ENCODE assay signal across 13 cellular contexts in the genomic region with DNA sequence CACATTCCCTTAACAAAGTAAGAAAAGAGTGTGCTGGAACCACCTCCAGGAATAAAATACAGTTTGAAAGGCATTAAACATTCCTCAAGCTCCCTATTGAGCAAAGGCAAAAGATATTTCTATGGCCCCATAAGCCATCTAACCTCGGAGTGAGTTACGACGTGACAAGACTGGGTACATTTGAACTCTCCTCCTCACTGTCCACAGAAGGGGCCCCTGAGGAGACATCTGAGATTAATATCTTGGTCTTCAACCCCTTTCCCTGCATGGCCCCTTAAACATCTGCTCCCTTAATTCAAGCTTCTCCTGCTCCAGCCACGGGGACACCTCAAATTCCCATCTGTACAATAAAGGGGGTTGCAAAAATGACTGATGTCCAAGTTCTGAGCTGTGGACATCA. TPM values are rescaled to one million over a fixed set of nuclear protein-coding genes. Genes with fewer than 3 reads are reported as not detected.
DNase-seq lines count a peak whose midpoint lies in the region; ATAC-seq lines count a peak whose summit lies in the region.
"Had no signal": no experiment of that assay in that cellular context is flagged by ENCODE, and none has a peak within 500 bp of the region (broad histone marks: within the 10 kb centered on the region; RNA-seq: fewer than 3 reads in every experiment).

No MANE protein-coding gene starts in this region.

- peaks cover 19% of the 10 kb centered on the region for H3K9me3 Mint-ChIP-seq in activated CD4-positive, alpha-beta T cell treated with anti-CD3 and anti-CD28 coated beads for 36 hours (ENCODE audit: low read depth)
- H3K9me3 Mint-ChIP-seq in activated CD4-positive, alpha-beta memory T cell treated with anti-CD3 and anti-CD28 coated beads, Interleukin-2, amount 10 ng/mL, durations not matched to agents 7 days and 5 days = peaks cover 16% of the 10 kb centered on the region

- no peaks in the 10 kb centered on the region for H3K36me3 ChIP-seq in stomach smooth muscle (ENCODE audit: control insufficient read depth in 2 of 2, insufficient read depth in 2 of 2, low read length in 2 of 2)
- H3K36me3 ChIP-seq: HAP-1 had no signal

- H3K36me3 Mint-ChIP-seq in activated CD4-positive, alpha-beta T cell treated with anti-CD3 and anti-CD28 coated beads for 36 hours (ENCODE audit: low read depth) = peaks cover 53% of the 10 kb centered on the region
- peaks cover 71% of the 10 kb centered on the region for H3K36me3 Mint-ChIP-seq in activated CD4-positive, alpha-beta memory T cell treated with anti-CD3 and anti-CD28 coated beads, Interleukin-2, amount 10 ng/mL, durations not matched to agents 7 days and 5 days (ENCODE audit: low read depth)

- H3K4me3 ChIP-seq in stomach smooth muscle (ENCODE audit: low read length in 2 of 2) = peak overlapping the region; percentile 40 to 59
- H3K4me3 ChIP-seq: HAP-1 had no signal

- H3K27me3 Mint-ChIP-seq in activated CD4-positive, alpha-beta T cell treated with anti-CD3 and anti-CD28 coated beads for 36 hours = no peaks in the 10 kb centered on the region
- H3K27me3 Mint-ChIP-seq in activated CD4-positive, alpha-beta memory T cell treated with anti-CD3 and anti-CD28 coated beads, Interleukin-2, amount 10 ng/mL, durations not matched to agents 7 days and 5 days = no peaks in the 10 kb centered on the region

- H3K4me1 Mint-ChIP-seq in activated CD4-positive, alpha-beta T cell treated with anti-CD3 and anti-CD28 coated beads for 36 hours = peaks cover 52% of the 10 kb centered on the region
- H3K4me1 Mint-ChIP-seq in activated CD4-positive, alpha-beta memory T cell treated with anti-CD3 and anti-CD28 coated beads, Interleukin-2, amount 10 ng/mL, durations not matched to agents 7 days and 5 days = peaks cover 65% of the 10 kb centered on the region

- no peak for ATAC-seq in activated CD4-positive, alpha-beta T cell treated with anti-CD3 and anti-CD28 coated beads for 36 hours

- CTCF ChIA-PET in activated CD4-positive, alpha-beta T cell treated with anti-CD3 and anti-CD28 coated beads for 36 hours (lab: Charles Lee) = interaction anchor here (0.7 to 5.7 kb wide), 15 partner anchors 10 to 1294 kb away, joined by 3 to 51 read pairs (median 6); partner anchors contain the start of gene GIMAP8
- CTCF ChIA-PET in activated CD4-positive, alpha-beta memory T cell treated with anti-CD3 and anti-CD28 coated beads, Interleukin-2, amount 10 ng/mL, durations not matched to agents 7 days and 5 days (lab: Charles Lee) = interaction anchor here (0.8 to 5.4 kb wide), 12 partner anchors 15 to 310 kb away, joined by 3 to 44 read pairs (median 7); partner anchors contain the start of genes GIMAP2, GIMAP4 and GIMAP8

- POLR2A ChIA-PET in activated CD4-positive, alpha-beta T cell treated with anti-CD3 and anti-CD28 coated beads for 36 hours (lab: Charles Lee) = interaction anchor here (2.0 kb wide), 1 partner anchor 38 kb away, joined by 10 read pairs; no protein-coding TSS in a partner anchor
- POLR2A ChIA-PET in activated CD4-positive, alpha-beta memory T cell treated with anti-CD3 and anti-CD28 coated beads, Interleukin-2, amount 10 ng/mL, durations not matched to agents 7 days and 5 days (lab: Charles Lee) = interaction anchor here (1.0 to 4.3 kb wide), 22 partner anchors 11 to 268 kb away, joined by 3 to 60 read pairs (median 17); partner anchors contain the start of genes GIMAP2, GIMAP4, GIMAP5 and GIMAP6

- H3K9me3 ChIP-seq in stomach smooth muscle (ENCODE audit: control insufficient read depth in 2 of 2, low read length in 2 of 2) = peaks cover 0 to 3% of the 10 kb centered on the region in 2 donors
- H3K9me3 ChIP-seq: HAP-1 had no signal

- peak overlapping the region; percentile 2 to 32 for H3K9ac ChIP-seq in stomach smooth muscle (ENCODE audit: low read length in 2 of 2)

- DNase-seq in activated CD4-positive, alpha-beta T cell treated with anti-CD3 and anti-CD28 coated beads for 36 hours = no peak
- DNase-seq in activated CD4-positive, alpha-beta T cell treated with anti-CD3 and anti-CD28 coated beads for 4 hours = no peak
- DNase-seq in activated CD4-positive, alpha-beta memory T cell treated with anti-CD3 and anti-CD28 coated beads, Interleukin-2, amount 10 ng/mL, durations not matched to agents 7 days and 5 days = no peak
- DNase-seq in NOMO-1 treated with dmso at 0.1 percent for 144 hours (lab: John Stamatoyannopoulos, UW; ENCODE audit: unreplicated experiment) (no peak), iPS-NIHi7 (ENCODE audit: extremely low spot score) (no peak), posterior vena cava (ENCODE audit: low spot score) (no peak)
- DNase-seq: DMS79 treated with DMSO at 0.1 percent for 48 hours; effector CD8-positive, alpha-beta T cell; NCI-H1048 had no signal

- intact Hi-C loops in activated CD4-positive, alpha-beta T cell treated with anti-CD3 and anti-CD28 coated beads for 36 hours (cut with DNase I, micrococcal nuclease) = loop anchor here (1.0 to 5.0 kb wide), 6 partner anchors 16 to 269 kb away; no protein-coding TSS in a partner anchor
- intact Hi-C loops in posterior vena cava (cut with DNase I) = no loop called here

- H3K4me1 ChIP-seq in stomach smooth muscle (ENCODE audit: control insufficient read depth, insufficient read depth, low read length) = no peaks in the 10 kb centered on the region
- H3K4me1 ChIP-seq: HAP-1 had no signal

- H3K27me3 ChIP-seq in layer of hippocampus (ENCODE audit: control insufficient read depth, insufficient read depth, low read length) (no peaks in the 10 kb centered on the region), stomach smooth muscle (ENCODE audit: control insufficient read depth in 1 of 2, insufficient read depth in 2 of 2, low read length in 2 of 2) (no peaks in the 10 kb centered on the region)

- peak overlapping the region; percentile 99 for H3K27ac Mint-ChIP-seq in activated CD4-positive, alpha-beta T cell treated with anti-CD3 and anti-CD28 coated beads for 36 hours
- peak overlapping the region; percentile 79 for H3K27ac Mint-ChIP-seq in activated CD4-positive, alpha-beta memory T cell treated with anti-CD3 and anti-CD28 coated beads, Interleukin-2, amount 10 ng/mL, durations not matched to agents 7 days and 5 days

- peak overlapping the region; percentile 95 for H3K4me3 Mint-ChIP-seq in activated CD4-positive, alpha-beta T cell treated with anti-CD3 and anti-CD28 coated beads for 36 hours
- H3K4me3 Mint-ChIP-seq in activated CD4-positive, alpha-beta memory T cell treated with anti-CD3 and anti-CD28 coated beads, Interleukin-2, amount 10 ng/mL, durations not matched to agents 7 days and 5 days = peak overlapping the region; percentile 97

- peak overlapping the region; percentile 52 for H3K27ac ChIP-seq in layer of hippocampus (ENCODE audit: low read depth, low read length)
- H3K27ac ChIP-seq in stomach smooth muscle (ENCODE audit: low read length) = no peak overlapping the region

RNA-seq across cellular contexts. Expression of gene GIMAP1, which starts 0.5 kb away (rescaled TPM):
- 1 to 10 TPM; 3.5 to 5.5 TPM for total RNA-seq in activated CD4-positive, alpha-beta T cell treated with anti-CD3 and anti-CD28 coated beads for 36 hours
- 10 to 100 TPM; 18.8 to 21.0 TPM for total RNA-seq in activated CD4-positive, alpha-beta memory T cell treated with anti-CD3 and anti-CD28 coated beads, Interleukin-2, amount 10 ng/mL, durations not matched to agents 7 days and 5 days
- 1 to 10 TPM; 3.3 to 5.4 TPM for total RNA-seq in posterior vena cava
- total RNA-seq: A172 had no signal

RNA-seq across cellular contexts. Expression of gene GIMAP5, which starts 20.3 kb away (rescaled TPM):
- 10 to 100 TPM; 47.6 to 53.3 TPM for total RNA-seq in activated CD4-positive, alpha-beta T cell treated with anti-CD3 and anti-CD28 coated beads for 36 hours
- 10 to 100 TPM; 83.9 to 84.3 TPM for total RNA-seq in activated CD4-positive, alpha-beta memory T cell treated with anti-CD3 and anti-CD28 coated beads, Interleukin-2, amount 10 ng/mL, durations not matched to agents 7 days and 5 days
- total RNA-seq in posterior vena cava = 10 to 100 TPM; 13.8 to 17.4 TPM
- total RNA-seq: A172 had no signal

RNA-seq across cellular contexts. Expression of gene GIMAP2, which starts 31.4 kb away (rescaled TPM):
- total RNA-seq in activated CD4-positive, alpha-beta T cell treated with anti-CD3 and anti-CD28 coated beads for 36 hours = 10 to 100 TPM; 30.0 to 40.1 TPM
- total RNA-seq in activated CD4-positive, alpha-beta memory T cell treated with anti-CD3 and anti-CD28 coated beads, Interleukin-2, amount 10 ng/mL, durations not matched to agents 7 days and 5 days = 100 to 1,000 TPM; 113 to 120 TPM
- total RNA-seq in posterior vena cava = 10 to 100 TPM in 1 of 2 donors, 1 to 10 TPM in 1; 8.3 to 12.2 TPM

Comparison
In these comparisons a context has a peak if more than half of its experiments do, and no peak if none do; other contexts are left out.
1. intact Hi-C loops: an anchor here in activated CD4-positive, alpha-beta T cell treated with anti-CD3 and anti-CD28 coated beads for 36 hours (1.0 to 5.0 kb wide); none called in posterior vena cava.